Comparison of ENCODE assay signal across 32 cellular contexts in genomic region chr12:81274619-81275018, GRCh38.
DNase-seq lines count a peak whose midpoint lies in the region; ATAC-seq and TF ChIP-seq lines count a peak whose summit lies in the region.
"Had no signal": no experiment of that assay in that cellular context is flagged by ENCODE, and none has a peak within 500 bp of the region (broad histone marks: within the 10 kb centered on the region; RNA-seq: fewer than 3 reads in every experiment).

No MANE protein-coding gene starts in this region.

- H3K4me1 ChIP-seq in transverse colon = no peaks in the 10 kb centered on the region
- no peaks in the 10 kb centered on the region for H3K4me1 ChIP-seq in ascending aorta
- H3K4me1 ChIP-seq: A549, body of pancreas, suprapubic skin had no signal

- no peak for TF ChIP-seq CTCF in fibroblast of pulmonary artery (IDR thresholded peaks at IDR 0.05; ENCODE audit: low read length, missing control alignments)
- TF ChIP-seq CTCF in transverse colon (IDR thresholded peaks at IDR 0.05) = no peak
- TF ChIP-seq CTCF in ascending aorta (IDR thresholded peaks at IDR 0.05) = no peak

- H3K27me3 ChIP-seq in transverse colon (no peaks in the 10 kb centered on the region), ascending aorta (no peaks in the 10 kb centered on the region)
- H3K27me3 ChIP-seq: body of pancreas, ovary, suprapubic skin had no signal

- WGBS in transverse colon (ENCODE audit: low coverage in 1 of 2), 2 donors = 33 to 42% methylated on average over 1 of the region's 1 CpG

- no peaks in the 10 kb centered on the region for H3K36me3 ChIP-seq in transverse colon
- H3K36me3 ChIP-seq in ascending aorta = no peaks in the 10 kb centered on the region
- H3K36me3 ChIP-seq: ovary, suprapubic skin had no signal

- no peak overlapping the region for H3K4me3 ChIP-seq in fibroblast of pulmonary artery (replicated peaks; ENCODE audit: low read depth, low read length)
- H3K4me3 ChIP-seq in transverse colon = no peak overlapping the region
- no peak overlapping the region for H3K4me3 ChIP-seq in ascending aorta
- H3K4me3 ChIP-seq: A549, body of pancreas, ovary, PC-9, skin epidermis, suprapubic skin had no signal

- DNase-seq in DMS53 (lab: John Stamatoyannopoulos, UW) (peak; percentile 65), NCI-H1417 treated with DMSO at 0.1 percent for 48 hours (lab: John Stamatoyannopoulos, UW) (peak; percentile 24), OCI-M1 (lab: John Stamatoyannopoulos, UW) (peak; percentile 17), fibroblast of pulmonary artery (ENCODE audit: low read depth) (peak; percentile 1), transverse colon (no peak), ascending aorta (ENCODE audit: low spot score in 2 of 2) (no peak), cerebellar nuclear complex (lab: John Stamatoyannopoulos, UW) (no peak)
- DNase-seq: activated CD4-positive, alpha-beta memory T cell treated with anti-CD3 and anti-CD28 coated beads for 36 hours; activated CD4-positive, alpha-beta T cell treated with anti-CD3 and anti-CD28 coated beads for 1 hour; activated naive CD8-positive, alpha-beta T cell treated with anti-CD3 and anti-CD28 coated beads, Interleukin-2, amount 50 U/mL, for 24 hours; activated T-cell treated with anti-CD3 and anti-CD28 coated beads, Interleukin-2, amount 50 U/mL, for 72 hours; body of pancreas; CD4-positive, CD25-positive, alpha-beta regulatory T cell; H9; hypothalamus; immature natural killer cell; KBM-7; mesendoderm; NCI-H1092 treated with DMSO at 0.1 percent for 48 hours; NCI-H2081 treated with DMSO at 0.1 percent for 48 hours; NCI-H446; NK-92 treated with Interleukin-12 subunit alpha and Interleukin-12 subunit beta, amount 100 ng/mL, for 24 hours; ovary; PC-9; retina; stimulated activated naive CD4-positive, alpha-beta T cell had no signal

- in situ Hi-C loops in transverse colon (cut with MboI; ENCODE audit: low pct_ligation_motif_present in 1 of 4, low pct_unique_long_range_greater_than_20kb in 1 of 4, low sequenced_read_pairs in 3 of 4) = no loop called here

- ATAC-seq in HG02970 (IDR thresholded peaks at IDR 0.05; ENCODE audit: low FRiP score, unreplicated experiment) = no peak
- ATAC-seq: A549; activated naive CD8-positive, alpha-beta T cell treated with anti-CD3 and anti-CD28 coated beads, Interleukin-2, amount 50 U/mL, for 24 hours; activated T-cell treated with anti-CD3 and anti-CD28 coated beads, Interleukin-2, amount 50 U/mL, for 72 hours; body of pancreas; left lobe of liver; Right ventricle myocardium inferior had no signal

- H3K27ac ChIP-seq in transverse colon (no peak overlapping the region), ascending aorta (no peak overlapping the region)
- H3K27ac ChIP-seq: A549, body of pancreas, ovary, PC-9, skin epidermis, suprapubic skin had no signal

- no peak for TF ChIP-seq EP300 in transverse colon (IDR thresholded peaks at IDR 0.05; ENCODE audit: low read depth)

- H3K9me3 ChIP-seq in transverse colon (no peaks in the 10 kb centered on the region), ascending aorta (no peaks in the 10 kb centered on the region)
- H3K9me3 ChIP-seq: A549, body of pancreas, ovary, suprapubic skin had no signal

- no peak for TF ChIP-seq POLR2A in transverse colon (IDR thresholded peaks at IDR 0.05)

- intact Hi-C loops in transverse colon (cut with DNase I; ENCODE audit: low total_unique reads) (no loop called here), ascending aorta (cut with DNase I) (no loop called here)

Comparison
In these comparisons a context has a peak if more than half of its experiments do, and no peak if none do; other contexts are left out.
1. DNase-seq: peak in DMS53 (single experiment), NCI-H1417 treated with DMSO at 0.1 percent for 48 hours (single experiment), OCI-M1 (single experiment) and fibroblast of pulmonary artery (single experiment); none in transverse colon (single experiment), ascending aorta (0 of 2) and cerebellar nuclear complex (0 of 2).